In genomic region chr5:78537821-78538220, GRCh38 we compare ENCODE assay signal across 8 cellular contexts.
DNase-seq lines count a peak whose midpoint lies in the region; ATAC-seq and TF ChIP-seq lines count a peak whose summit lies in the region.

No MANE protein-coding gene starts in this region.

- no peak overlapping the region for H3K4me3 Mint-ChIP-seq in dendritic cell treated with granulocyte-macrophage colony-stimulating factor and Interleukin-4, amounts not matched to agents 40 ng/mL and 50 ng/mL, for 4 days
- no peak overlapping the region for H3K4me3 Mint-ChIP-seq in mesothelial cell of epicardium

- no peaks in the 10 kb centered on the region for H3K9me3 Mint-ChIP-seq in dendritic cell treated with granulocyte-macrophage colony-stimulating factor and Interleukin-4, amounts not matched to agents 40 ng/mL and 50 ng/mL, for 4 days
- no peaks in the 10 kb centered on the region for H3K9me3 Mint-ChIP-seq in mesothelial cell of epicardium

- H3K36me3 ChIP-seq in neuronal stem cell (replicated peaks in 1 of 2; ENCODE audit: control insufficient read depth in 2 of 2, insufficient read depth in 2 of 2, low read length in 2 of 2), result no peaks in the 10 kb centered on the region

- H3K79me1 ChIP-seq in neuronal stem cell (ENCODE audit: low read depth, low read length), result peaks cover 2% of the 10 kb centered on the region

- ATAC-seq in GM19463 (IDR thresholded peaks at IDR 0.05; ENCODE audit: unreplicated experiment) (peak; percentile 69), HG02610 (IDR thresholded peaks at IDR 0.05; ENCODE audit: unreplicated experiment) (no peak)

- peak overlapping the region; percentile 99 for H3K27ac Mint-ChIP-seq in dendritic cell treated with granulocyte-macrophage colony-stimulating factor and Interleukin-4, amounts not matched to agents 40 ng/mL and 50 ng/mL, for 4 days
- no peak overlapping the region for H3K27ac Mint-ChIP-seq in mesothelial cell of epicardium

- no peak overlapping the region for H2AFZ ChIP-seq in neuronal stem cell (ENCODE audit: low read length)

- peaks cover 0 to 2% (median 0%) of the 10 kb centered on the region in 3 experiments for H3K27me3 ChIP-seq in neuronal stem cell (ENCODE audit: control insufficient read depth in 3 of 3, insufficient read depth in 3 of 3, low read depth in 1 of 3, low read length in 3 of 3)

- no peak overlapping the region for H2BK120ac ChIP-seq in neuronal stem cell (ENCODE audit: low read depth, low read length)

- no CpG with 5 or more reads among the region's 5 CpGs for WGBS in neuronal stem cell (ENCODE audit: extremely low coverage in 2 of 2, insufficient read length in 2 of 2, insufficient replicate concordance in 1 of 2), 2 donors

- no peak overlapping the region for H2BK12ac ChIP-seq in neuronal stem cell (ENCODE audit: low read length)

- no peak overlapping the region for H3K9ac ChIP-seq in neuronal stem cell (ENCODE audit: low read depth, low read length, poor library complexity)

- no peak overlapping the region for H4K91ac ChIP-seq in neuronal stem cell (ENCODE audit: low read depth, low read length, poor library complexity)

- H3K18ac ChIP-seq in neuronal stem cell (ENCODE audit: low read length), result no peak overlapping the region

- no peak overlapping the region for H2BK15ac ChIP-seq in neuronal stem cell (ENCODE audit: low read length)

- H2AK5ac ChIP-seq in neuronal stem cell (ENCODE audit: low read depth, low read length), result no peak overlapping the region

- intact Hi-C loops in dendritic cell treated with granulocyte-macrophage colony-stimulating factor and Interleukin-4, amounts not matched to agents 40 ng/mL and 50 ng/mL, for 4 days (cut with micrococcal nuclease), result loop anchor here (2.0 to 5.0 kb wide), 2 partner anchors 66 to 89 kb away; no protein-coding TSS in a partner anchor

- peaks cover 97% of the 10 kb centered on the region for H3K4me1 Mint-ChIP-seq in dendritic cell treated with granulocyte-macrophage colony-stimulating factor and Interleukin-4, amounts not matched to agents 40 ng/mL and 50 ng/mL, for 4 days (ENCODE audit: low read depth)
- H3K4me1 Mint-ChIP-seq in mesothelial cell of epicardium, result peaks cover 48% of the 10 kb centered on the region

- H4K8ac ChIP-seq in neuronal stem cell (ENCODE audit: low read depth, low read length), result no peak overlapping the region

- peaks cover 20 to 21% of the 10 kb centered on the region in 2 donors for H3K4me1 ChIP-seq in neuronal stem cell (ENCODE audit: control insufficient read depth in 2 of 2, insufficient read depth in 1 of 2, low read depth in 1 of 2, low read length in 2 of 2)

- H3K14ac ChIP-seq in neuronal stem cell (ENCODE audit: low read length), result no peak overlapping the region

- H3K27ac ChIP-seq in neuronal stem cell (replicated peaks; ENCODE audit: low read length), result no peak overlapping the region

- H3K27me3 Mint-ChIP-seq in dendritic cell treated with granulocyte-macrophage colony-stimulating factor and Interleukin-4, amounts not matched to agents 40 ng/mL and 50 ng/mL, for 4 days, result no peaks in the 10 kb centered on the region
- no peaks in the 10 kb centered on the region for H3K27me3 Mint-ChIP-seq in mesothelial cell of epicardium (ENCODE audit: low read depth)

- peak; percentile 87 for DNase-seq in Ammon's horn (ENCODE audit: low spot score)
- peak; percentile 69 for DNase-seq in NCI-H82 (lab: John Stamatoyannopoulos, UW)
- DNase-seq in myocyte (ENCODE audit: low read depth), result peak; percentile 62
- DNase-seq in mesothelial cell of epicardium (ENCODE audit: low spot score in 2 of 2, unreplicated experiment in 2 of 2), result no peak
- DNase-seq in neuronal stem cell (ENCODE audit: low spot score), result no peak

- no peak overlapping the region for H3K4ac ChIP-seq in neuronal stem cell (ENCODE audit: low read length)

- no peak overlapping the region for H3K4me3 ChIP-seq in neuronal stem cell (ENCODE audit: low read length in 2 of 2)

- H3K23ac ChIP-seq in neuronal stem cell (ENCODE audit: low read depth, low read length, poor library complexity), result no peak overlapping the region

- H2BK5ac ChIP-seq in neuronal stem cell (ENCODE audit: low read length), result no peak overlapping the region

- no peak overlapping the region for H3K4me2 ChIP-seq in neuronal stem cell (ENCODE audit: insufficient read depth, low read length, poor library complexity, severe bottlenecking)

- TF ChIP-seq CTCF in mesothelial cell of epicardium (IDR thresholded peaks at IDR 0.05; ENCODE audit: unreplicated experiment), result no peak

- peaks cover 58% of the 10 kb centered on the region for H3K36me3 Mint-ChIP-seq in dendritic cell treated with granulocyte-macrophage colony-stimulating factor and Interleukin-4, amounts not matched to agents 40 ng/mL and 50 ng/mL, for 4 days (ENCODE audit: low read depth)
- H3K36me3 Mint-ChIP-seq in mesothelial cell of epicardium, result no peaks in the 10 kb centered on the region

- no peaks in the 10 kb centered on the region for H3K9me3 ChIP-seq in neuronal stem cell (replicated peaks in 1 of 2; ENCODE audit: control insufficient read depth in 2 of 2, insufficient read depth in 1 of 2, low read depth in 1 of 2, low read length in 2 of 2)

Comparison
In these comparisons a context has a peak if more than half of its experiments do, and no peak if none do; other contexts are left out.
1. DNase-seq: peak in Ammon's horn (single experiment), NCI-H82 (single experiment) and myocyte (single experiment); none in mesothelial cell of epicardium (0 of 2) and neuronal stem cell (single experiment).